7 cellular contexts compared by ENCODE assay signal in the genomic region with DNA sequence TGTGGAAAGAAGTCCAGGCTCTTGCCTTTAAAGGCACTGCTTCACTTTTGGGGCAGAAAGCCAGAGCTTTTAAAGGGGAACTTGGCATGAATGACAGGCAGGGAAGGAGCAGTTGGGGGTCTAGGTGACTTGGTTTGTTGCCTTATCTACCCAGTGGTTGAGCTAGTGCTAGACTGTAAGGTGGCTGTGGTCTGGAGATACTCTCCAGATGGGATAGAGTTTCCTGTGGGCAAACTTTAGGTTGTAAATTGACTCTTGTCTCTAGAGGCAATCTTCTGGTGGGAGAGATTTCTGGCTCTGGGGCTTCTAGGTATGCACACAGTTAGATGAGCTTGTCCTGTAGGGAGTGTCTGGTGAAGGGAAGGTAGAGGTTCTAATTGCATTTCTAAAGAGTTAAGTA. TPM values are rescaled to one million over a fixed set of nuclear protein-coding genes. Genes with fewer than 3 reads are reported as not detected.
"Had no signal": no experiment of that assay in that cellular context is flagged by ENCODE, and none has a peak within 500 bp of the region (broad histone marks: within the 10 kb centered on the region; RNA-seq: fewer than 3 reads in every experiment).

No MANE protein-coding gene starts in this region.

RNA-seq across cellular contexts. Expression of gene GYPB, which starts 43.7 kb away (rescaled TPM):
- total RNA-seq: HT-29, M059J, PC-9, Peyer's patch, Right ventricle myocardium inferior, RPMI7951, SJCRH30 had no signal
